1 cellular context compared by ENCODE assay signal in the genomic region with DNA sequence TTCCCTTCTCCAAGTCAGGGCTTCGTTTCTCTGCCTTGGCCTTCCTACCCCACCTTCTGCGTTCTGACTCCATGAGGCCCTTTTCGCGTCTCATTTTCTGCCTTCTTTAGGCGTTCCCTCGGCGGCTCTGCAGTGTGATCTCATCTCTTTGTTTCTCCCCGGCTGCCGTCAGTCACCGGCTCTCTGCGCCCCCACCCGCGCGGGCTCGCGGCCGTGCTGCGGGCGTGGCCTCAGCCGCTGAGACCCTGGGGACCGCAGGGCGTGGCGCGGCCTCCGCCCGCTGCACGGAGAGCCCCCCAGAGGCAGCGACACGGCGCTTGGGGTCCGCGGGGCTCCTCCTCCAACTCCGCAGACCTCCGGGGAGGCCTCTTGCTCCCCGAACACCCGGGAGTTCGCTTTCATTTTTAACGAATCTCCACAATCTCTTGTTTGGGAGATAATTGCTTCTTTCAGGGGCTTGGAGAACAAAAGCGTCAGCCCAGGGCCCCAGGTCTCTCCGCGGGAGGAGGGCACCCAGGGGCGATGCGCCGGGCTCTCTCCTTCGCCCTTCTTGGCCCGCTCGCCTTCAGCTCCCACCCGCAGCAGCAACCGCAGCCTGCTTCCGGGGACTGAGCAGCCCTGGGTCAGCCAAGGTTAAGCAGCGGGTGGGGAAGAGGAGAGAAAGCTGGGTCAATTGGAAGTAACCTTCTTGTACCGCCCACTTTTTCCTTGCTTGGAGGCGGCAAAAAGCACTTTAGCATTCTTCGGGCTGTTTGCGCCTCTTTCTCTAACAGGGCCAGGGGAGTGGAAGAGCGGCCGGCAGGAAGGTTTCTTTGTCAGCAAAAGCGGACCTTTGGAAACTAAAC.
TF ChIP-seq lines count a peak whose summit lies in the region.

No MANE protein-coding gene starts in this region.

TF ChIP-seq in HepG2, 621 proteins besides CTCF, POLR2A, EP300 and RAD21 (continued from another document and continues in another):
- TF ChIP-seq, protein P1, sequence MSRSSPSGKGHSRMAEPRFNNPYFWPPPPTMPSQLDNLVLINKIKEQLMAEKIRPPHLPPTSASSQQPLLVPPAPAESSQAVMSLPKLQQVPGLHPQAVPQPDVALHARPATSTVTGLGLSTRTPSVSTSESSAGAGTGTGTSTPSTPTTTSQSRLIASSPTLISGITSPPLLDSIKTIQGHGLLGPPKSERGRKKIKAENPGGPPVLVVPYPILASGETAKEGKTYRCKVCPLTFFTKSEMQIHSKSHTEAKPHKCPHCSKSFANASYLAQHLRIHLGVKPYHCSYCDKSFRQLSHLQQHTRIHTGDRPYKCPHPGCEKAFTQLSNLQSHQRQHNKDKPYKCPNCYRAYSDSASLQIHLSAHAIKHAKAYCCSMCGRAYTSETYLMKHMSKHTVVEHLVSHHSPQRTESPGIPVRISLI (CRISPR knock-in tag; IDR thresholded peaks at IDR 0.05; ENCODE audit: borderline replicate concordance) = no peak
- TF ChIP-seq ZNF747 (CRISPR knock-in tag; IDR thresholded peaks at IDR 0.05; ENCODE audit: borderline replicate concordance) = no peak
- no peak for TF ChIP-seq SMAD3 (CRISPR knock-in tag; IDR thresholded peaks at IDR 0.05)
- TF ChIP-seq CEBPB (IDR thresholded peaks at IDR 0.05; ENCODE audit: borderline replicate concordance, low read depth, low read length) = no peak
- TF ChIP-seq SRF (IDR thresholded peaks at IDR 0.05; ENCODE audit: low read depth, low read length) = no peak
- no peak for TF ChIP-seq ZBTB1 (CRISPR knock-in tag; IDR thresholded peaks at IDR 0.05; ENCODE audit: borderline replicate concordance)
- no peak for TF ChIP-seq BORCS8-MEF2B (CRISPR knock-in tag; IDR thresholded peaks at IDR 0.05)
- no peak for TF ChIP-seq ZNF451 (CRISPR knock-in tag; IDR thresholded peaks at IDR 0.05)
- TF ChIP-seq YY1 (IDR thresholded peaks at IDR 0.05; ENCODE audit: insufficient read depth, insufficient replicate concordance, low read depth, low read length) = no peak
- no peak for TF ChIP-seq RORA (CRISPR knock-in tag; IDR thresholded peaks at IDR 0.05)
- TF ChIP-seq REST (IDR thresholded peaks at IDR 0.05; ENCODE audit: borderline replicate concordance in 1 of 2, low read depth in 1 of 2, low read length in 2 of 2) = no peak
- TF ChIP-seq ZNF678 (CRISPR knock-in tag; IDR thresholded peaks at IDR 0.05) = no peak
- TF ChIP-seq RFX1 (IDR thresholded peaks at IDR 0.05) = no peak
- no peak for TF ChIP-seq ELF4 (CRISPR knock-in tag; IDR thresholded peaks at IDR 0.05; ENCODE audit: borderline replicate concordance)
- no peak for TF ChIP-seq IKZF4 (CRISPR knock-in tag; IDR thresholded peaks at IDR 0.05; ENCODE audit: borderline replicate concordance, low read depth, not compliant biosample characterization)
- no peak for TF ChIP-seq ATF2 (CRISPR knock-in tag; IDR thresholded peaks at IDR 0.05)
- TF ChIP-seq EZH2 (conservative IDR thresholded peaks at IDR 0.05; ENCODE audit: low read depth, low read length) = no peak
- TF ChIP-seq NR2C2 (CRISPR knock-in tag; IDR thresholded peaks at IDR 0.05; ENCODE audit: borderline replicate concordance) = no peak
- TF ChIP-seq ZNF136 (CRISPR knock-in tag; IDR thresholded peaks at IDR 0.05; ENCODE audit: low read depth) = no peak
- TF ChIP-seq MAFK (conservative IDR thresholded peaks at IDR 0.05 in 1 of 2, IDR thresholded peaks at IDR 0.05 in 1 of 2; ENCODE audit: low read length in 2 of 2) = no peak
- TF ChIP-seq ZNF615 (CRISPR knock-in tag; IDR thresholded peaks at IDR 0.05; ENCODE audit: borderline replicate concordance) = no peak
- TF ChIP-seq SUZ12 (IDR thresholded peaks at IDR 0.05; ENCODE audit: low read depth, low read length) = no peak
- TF ChIP-seq ZSCAN29 (CRISPR knock-in tag; conservative IDR thresholded peaks at IDR 0.05) = no peak
- no peak for TF ChIP-seq KMT2B (CRISPR knock-in tag; IDR thresholded peaks at IDR 0.05)
- TF ChIP-seq CBX5 (CRISPR knock-in tag; IDR thresholded peaks at IDR 0.05; ENCODE audit: borderline replicate concordance) = no peak
- TF ChIP-seq RFXAP (CRISPR knock-in tag; IDR thresholded peaks at IDR 0.05; ENCODE audit: borderline replicate concordance) = no peak
- TF ChIP-seq, protein P2, sequence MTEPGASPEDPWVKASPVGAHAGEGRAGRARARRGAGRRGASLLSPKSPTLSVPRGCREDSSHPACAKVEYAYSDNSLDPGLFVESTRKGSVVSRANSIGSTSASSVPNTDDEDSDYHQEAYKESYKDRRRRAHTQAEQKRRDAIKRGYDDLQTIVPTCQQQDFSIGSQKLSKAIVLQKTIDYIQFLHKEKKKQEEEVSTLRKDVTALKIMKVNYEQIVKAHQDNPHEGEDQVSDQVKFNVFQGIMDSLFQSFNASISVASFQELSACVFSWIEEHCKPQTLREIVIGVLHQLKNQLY (CRISPR knock-in tag; IDR thresholded peaks at IDR 0.05) = no peak
- no peak for TF ChIP-seq FOXK2 (IDR thresholded peaks at IDR 0.05)
- TF ChIP-seq ZNF326 (CRISPR knock-in tag; IDR thresholded peaks at IDR 0.05; ENCODE audit: borderline replicate concordance) = no peak
- no peak for TF ChIP-seq AHR (CRISPR knock-in tag; IDR thresholded peaks at IDR 0.05)
- TF ChIP-seq, protein P3, sequence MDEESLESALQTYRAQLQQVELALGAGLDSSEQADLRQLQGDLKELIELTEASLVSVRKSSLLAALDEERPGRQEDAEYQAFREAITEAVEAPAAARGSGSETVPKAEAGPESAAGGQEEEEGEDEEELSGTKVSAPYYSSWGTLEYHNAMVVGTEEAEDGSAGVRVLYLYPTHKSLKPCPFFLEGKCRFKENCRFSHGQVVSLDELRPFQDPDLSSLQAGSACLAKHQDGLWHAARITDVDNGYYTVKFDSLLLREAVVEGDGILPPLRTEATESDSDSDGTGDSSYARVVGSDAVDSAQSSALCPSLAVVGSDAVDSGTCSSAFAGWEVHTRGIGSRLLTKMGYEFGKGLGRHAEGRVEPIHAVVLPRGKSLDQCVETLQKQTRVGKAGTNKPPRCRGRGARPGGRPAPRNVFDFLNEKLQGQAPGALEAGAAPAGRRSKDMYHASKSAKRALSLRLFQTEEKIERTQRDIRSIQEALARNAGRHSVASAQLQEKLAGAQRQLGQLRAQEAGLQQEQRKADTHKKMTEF (CRISPR knock-in tag; IDR thresholded peaks at IDR 0.05) = peak; percentile 28; the same call in 1 of the 2 replicates
- no peak for TF ChIP-seq YEATS2 (CRISPR knock-in tag; IDR thresholded peaks at IDR 0.05; ENCODE audit: borderline replicate concordance)
- TF ChIP-seq ZNF816 (CRISPR knock-in tag; IDR thresholded peaks at IDR 0.05; ENCODE audit: borderline replicate concordance) = no peak
- TF ChIP-seq SAFB2 (CRISPR knock-in tag; IDR thresholded peaks at IDR 0.05; ENCODE audit: borderline replicate concordance, low read depth) = no peak; the same call in 1 of the 2 replicates
- TF ChIP-seq, protein P4, sequence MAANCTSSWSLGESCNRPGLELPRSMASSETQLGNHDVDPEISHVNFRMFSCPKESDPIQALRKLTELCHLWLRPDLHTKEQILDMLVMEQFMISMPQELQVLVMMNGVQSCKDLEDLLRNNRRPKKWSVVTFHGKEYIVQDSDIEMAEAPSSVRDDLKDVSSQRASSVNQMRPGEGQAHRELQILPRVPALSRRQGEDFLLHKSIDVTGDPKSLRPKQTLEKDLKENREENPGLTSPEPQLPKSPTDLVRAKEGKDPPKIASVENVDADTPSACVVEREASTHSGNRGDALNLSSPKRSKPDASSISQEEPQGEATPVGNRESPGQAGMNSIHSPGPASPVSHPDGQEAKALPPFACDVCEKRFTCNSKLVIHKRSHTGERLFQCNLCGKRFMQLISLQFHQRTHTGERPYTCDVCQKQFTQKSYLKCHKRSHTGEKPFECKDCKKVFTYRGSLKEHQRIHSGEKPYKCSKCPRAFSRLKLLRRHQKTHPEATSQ (CRISPR knock-in tag; IDR thresholded peaks at IDR 0.05; ENCODE audit: borderline replicate concordance) = no peak
- no peak for TF ChIP-seq POLR2AphosphoS5 (IDR thresholded peaks at IDR 0.05; ENCODE audit: low read depth, low read length)
- TF ChIP-seq NBN (conservative IDR thresholded peaks at IDR 0.05) = no peak
- no peak for TF ChIP-seq ZNF558 (CRISPR knock-in tag; IDR thresholded peaks at IDR 0.05; ENCODE audit: borderline replicate concordance)
- no peak for TF ChIP-seq ZBTB8A (CRISPR knock-in tag; IDR thresholded peaks at IDR 0.05; ENCODE audit: borderline replicate concordance, low read depth)
- no peak for TF ChIP-seq PAX8 (CRISPR knock-in tag; IDR thresholded peaks at IDR 0.05; ENCODE audit: borderline replicate concordance)
- no peak for TF ChIP-seq ZNF773 (CRISPR knock-in tag; IDR thresholded peaks at IDR 0.05; ENCODE audit: borderline replicate concordance)
- TF ChIP-seq KAT8 (CRISPR knock-in tag; IDR thresholded peaks at IDR 0.05) = no peak
- TF ChIP-seq PATZ1 (CRISPR knock-in tag; IDR thresholded peaks at IDR 0.05) = peak; percentile 52; the same call in 1 of the 2 replicates
- no peak for TF ChIP-seq AKNA (CRISPR knock-in tag; IDR thresholded peaks at IDR 0.05; ENCODE audit: borderline replicate concordance)
- peak; percentile 69; the same call in 1 of the 2 replicates for TF ChIP-seq ZMAT3 (CRISPR knock-in tag; conservative IDR thresholded peaks at IDR 0.05)
- TF ChIP-seq IRX3 (CRISPR knock-in tag; IDR thresholded peaks at IDR 0.05; ENCODE audit: borderline replicate concordance, low read depth) = no peak
- TF ChIP-seq SMARCC2 (IDR thresholded peaks at IDR 0.05) = no peak
